ENCODE assay signal across 1 cellular context in genomic region chr22:21589415-21589814, GRCh38.
TF ChIP-seq lines count a peak whose summit lies in the region.

No MANE protein-coding gene starts in this region.

TF ChIP-seq in IMR-90, 13 proteins besides CTCF, POLR2A, EP300 and RAD21:
- TF ChIP-seq FOS (IDR thresholded peaks at IDR 0.05; ENCODE audit: low read depth, low read length) (no peak), RCOR1 (IDR thresholded peaks at IDR 0.05; ENCODE audit: insufficient replicate concordance, low read length) (no peak), MAFK (IDR thresholded peaks at IDR 0.05; ENCODE audit: low read depth, low read length) (no peak), NFE2L2 (IDR thresholded peaks at IDR 0.05; ENCODE audit: low read depth, low read length) (no peak), CEBPB (IDR thresholded peaks at IDR 0.05; ENCODE audit: low read depth, low read length) (no peak), MXI1 (IDR thresholded peaks at IDR 0.05; ENCODE audit: borderline replicate concordance, low read depth, low read length) (no peak), SMC3 (IDR thresholded peaks at IDR 0.05; ENCODE audit: low read depth, low read length) (no peak), RFX5 (IDR thresholded peaks at IDR 0.05; ENCODE audit: low read depth, low read length) (no peak), MAZ (IDR thresholded peaks at IDR 0.05; ENCODE audit: borderline replicate concordance, low read depth, low read length) (no peak), CHD1 (IDR thresholded peaks at IDR 0.05; ENCODE audit: low read depth, low read length) (no peak)
- TF ChIP-seq, protein P1, sequence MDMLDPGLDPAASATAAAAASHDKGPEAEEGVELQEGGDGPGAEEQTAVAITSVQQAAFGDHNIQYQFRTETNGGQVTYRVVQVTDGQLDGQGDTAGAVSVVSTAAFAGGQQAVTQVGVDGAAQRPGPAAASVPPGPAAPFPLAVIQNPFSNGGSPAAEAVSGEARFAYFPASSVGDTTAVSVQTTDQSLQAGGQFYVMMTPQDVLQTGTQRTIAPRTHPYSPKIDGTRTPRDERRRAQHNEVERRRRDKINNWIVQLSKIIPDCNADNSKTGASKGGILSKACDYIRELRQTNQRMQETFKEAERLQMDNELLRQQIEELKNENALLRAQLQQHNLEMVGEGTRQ (IDR thresholded peaks at IDR 0.05; ENCODE audit: low read depth, low read length): no peak
